Comparison of ENCODE assay signal across 6 cellular contexts in the genomic region with DNA sequence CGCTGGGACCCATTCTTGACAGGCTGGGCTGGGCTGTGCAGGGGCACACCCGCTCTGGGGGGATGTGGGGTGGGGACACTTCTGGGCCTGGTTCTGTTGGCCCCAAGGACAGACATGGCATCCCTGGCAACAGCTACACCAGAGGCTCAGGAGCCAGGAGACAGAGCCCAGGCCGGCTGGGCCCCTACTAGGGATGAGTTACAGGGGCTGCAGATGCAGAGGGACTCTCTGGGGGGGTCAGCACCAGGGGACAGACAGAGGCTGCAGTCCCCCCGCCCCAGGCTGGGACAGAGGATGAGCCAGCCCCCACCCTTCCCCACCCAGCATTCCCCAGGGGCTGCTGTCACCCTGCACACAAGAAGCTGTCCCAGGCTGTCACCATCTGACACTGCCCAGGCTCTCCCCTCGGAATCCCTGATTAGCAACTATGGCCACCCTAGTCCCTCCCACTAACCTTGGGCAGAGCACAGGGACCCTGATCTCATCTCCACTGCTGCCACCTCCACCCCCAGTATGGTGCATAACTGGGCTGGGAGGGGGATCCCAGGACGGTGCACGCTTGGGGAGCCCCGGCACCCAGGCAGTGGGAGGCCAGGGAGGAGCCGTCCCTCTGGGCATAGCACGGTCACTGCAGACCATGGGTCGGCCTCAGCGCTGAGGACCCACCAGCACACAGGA.
DNase-seq lines count a peak whose midpoint lies in the region; ATAC-seq and TF ChIP-seq lines count a peak whose summit lies in the region.
"Not testable (repeated sequence)": the region's sequence is repeated elsewhere in the genome, so short reads cannot be mapped to it uniquely, and the experiment has no call there.

No MANE protein-coding gene starts in this region.

- H3K36me3 Mint-ChIP-seq in chondrocyte (ENCODE audit: low read depth); stimulated activated memory B cell treated with anti-CD40 and anti-IgM and Interleukin-4, amounts not matched to agents 10 μg/mL and 1 μg/mL and 100 μg/mL, for 72 hours: not testable (repeated sequence)

- POLR2A ChIA-PET in Panc1 (lab: Charles Lee) = not testable (repeated sequence)

- H3K27me3 Mint-ChIP-seq in chondrocyte (ENCODE audit: low read depth) = peaks cover 13% of the 10 kb centered on the region
- H3K27me3 Mint-ChIP-seq in stimulated activated memory B cell treated with anti-CD40 and anti-IgM and Interleukin-4, amounts not matched to agents 10 μg/mL and 1 μg/mL and 100 μg/mL, for 72 hours = peaks cover 57% of the 10 kb centered on the region

- ATAC-seq in Panc1 (peak; percentile 37), heart left ventricle (peak in 3 of 4 donors; percentile 66 to 77 (median 76))
- ATAC-seq in left lobe of liver = not testable (repeated sequence)
- peak; percentile 22 for ATAC-seq in stimulated activated memory B cell treated with anti-CD40 and anti-IgM and Interleukin-4, amounts not matched to agents 10 μg/mL and 1 μg/mL and 100 μg/mL, for 72 hours

- CTCF ChIA-PET in Panc1 (lab: Charles Lee) = not testable (repeated sequence)

- not testable (repeated sequence) for H3K9me3 ChIP-seq in Panc1 (ENCODE audit: control insufficient read depth, insufficient read depth, low read depth, low read length); heart left ventricle

- TF ChIP-seq CTCF in Panc1 (IDR thresholded peaks at IDR 0.05); chondrocyte (IDR thresholded peaks at IDR 0.05); heart left ventricle (IDR thresholded peaks at IDR 0.05): not testable (repeated sequence)

- H3K9me3 Mint-ChIP-seq in chondrocyte (ENCODE audit: low read depth); stimulated activated memory B cell treated with anti-CD40 and anti-IgM and Interleukin-4, amounts not matched to agents 10 μg/mL and 1 μg/mL and 100 μg/mL, for 72 hours: not testable (repeated sequence)

- 70 to 100% (median 75%) methylated on average over 1 to 11 of the region's 12 CpGs for WGBS in heart left ventricle, 4 donors

- H3K4me3 Mint-ChIP-seq in chondrocyte (ENCODE audit: unreplicated experiment); stimulated activated memory B cell treated with anti-CD40 and anti-IgM and Interleukin-4, amounts not matched to agents 10 μg/mL and 1 μg/mL and 100 μg/mL, for 72 hours: not testable (repeated sequence)

- H3K36me3 ChIP-seq in Panc1 (ENCODE audit: control insufficient read depth, insufficient read depth, low read length); heart left ventricle: not testable (repeated sequence)

- not testable (repeated sequence) for H3K4me3 ChIP-seq in Panc1 (ENCODE audit: low read depth in 2 of 2, low read length in 2 of 2); heart left ventricle

- TF ChIP-seq POLR2A in heart left ventricle (IDR thresholded peaks at IDR 0.05) = not testable (repeated sequence)

- intact Hi-C loops in Panc1 (cut with micrococcal nuclease; ENCODE audit: unreplicated experiment); heart left ventricle (cut with DNase I): not testable (repeated sequence)

- DNase-seq in Panc1 (ENCODE audit: low read depth, low spot score) = not testable (repeated sequence)
- DNase-seq in chondrocyte (ENCODE audit: low spot score) (peak; percentile 75), heart left ventricle (peak in 1 of 5 donors; percentile 57), left lobe of liver (ENCODE audit: low spot score) (peak; percentile 38), mesenteric fat pad (ENCODE audit: low spot score) (peak; percentile 55)

- H3K4me1 Mint-ChIP-seq in chondrocyte (ENCODE audit: low read depth); stimulated activated memory B cell treated with anti-CD40 and anti-IgM and Interleukin-4, amounts not matched to agents 10 μg/mL and 1 μg/mL and 100 μg/mL, for 72 hours: not testable (repeated sequence)

- H3K27ac ChIP-seq in Panc1 (ENCODE audit: low read length); heart left ventricle: not testable (repeated sequence)

- not testable (repeated sequence) for H3K27ac Mint-ChIP-seq in chondrocyte (ENCODE audit: unreplicated experiment); stimulated activated memory B cell treated with anti-CD40 and anti-IgM and Interleukin-4, amounts not matched to agents 10 μg/mL and 1 μg/mL and 100 μg/mL, for 72 hours

- BruUV-seq in Panc1 (replicated peaks; lab: Mats Ljungman, UMichigan) = not testable (repeated sequence)

- in situ Hi-C loops in Panc1 (cut with HindIII; ENCODE audit: low pct_unique_long_range_greater_than_20kb, low sequenced_read_pairs) = not testable (repeated sequence)

- not testable (repeated sequence) for H3K4me1 ChIP-seq in Panc1 (ENCODE audit: control insufficient read depth, insufficient read depth, low read length); heart left ventricle

- not testable (repeated sequence) for H3K27me3 ChIP-seq in Panc1 (ENCODE audit: control insufficient read depth, insufficient read depth, low read length); heart left ventricle
